In the genomic region with DNA sequence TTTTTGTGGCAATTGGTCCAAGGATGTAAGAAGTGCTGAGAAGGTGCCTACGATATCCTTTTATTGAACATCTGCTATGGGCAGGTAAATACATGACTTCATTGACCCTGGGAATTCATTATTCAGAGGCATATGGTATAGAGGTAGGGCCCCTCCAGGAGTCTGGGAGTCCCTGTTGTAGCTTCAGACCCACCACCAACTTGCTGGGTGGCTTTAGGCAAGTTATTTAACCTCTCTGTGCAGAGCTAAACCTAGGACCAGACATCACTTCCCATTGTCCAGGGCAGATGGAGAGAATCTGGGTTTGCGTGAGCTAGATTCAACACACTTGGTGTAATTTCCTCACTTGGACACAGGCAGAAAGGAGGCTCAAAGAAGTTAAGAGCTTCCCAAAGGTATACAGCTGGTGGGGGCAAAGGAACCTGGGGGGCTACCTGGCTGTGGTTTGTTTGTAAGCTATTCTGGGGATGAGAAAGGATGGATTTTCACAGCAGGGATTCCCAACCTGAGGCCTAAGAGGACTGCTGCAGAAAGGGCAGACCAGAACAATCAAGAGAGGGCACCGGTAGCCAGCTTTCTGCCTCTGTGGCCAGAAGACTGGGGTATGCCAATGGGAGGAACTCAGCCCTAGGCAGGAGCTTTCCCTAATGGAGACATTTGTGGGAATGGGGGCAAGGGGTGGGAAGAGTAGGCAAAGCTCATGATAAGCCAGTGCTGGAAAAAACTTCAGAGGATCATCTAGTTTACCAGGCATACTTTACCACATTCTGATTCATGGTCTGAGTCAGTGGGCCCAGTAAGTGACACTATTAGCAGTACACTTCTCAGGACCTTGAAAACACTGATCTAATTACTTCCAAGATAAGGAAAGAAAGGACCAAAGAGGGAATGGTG, we compare ENCODE assay signal across 14 cellular contexts.
A peak's percentile ranks its signal among the peaks of the same experiment; 100 is the strongest.
DNase-seq lines count a peak whose midpoint lies in the region; ATAC-seq, FAIRE-seq and TF ChIP-seq lines count a peak whose summit lies in the region.
"Had no signal": no experiment of that assay in that cellular context is flagged by ENCODE, and none has a peak within 500 bp of the region (broad histone marks: within the 10 kb centered on the region; RNA-seq: fewer than 3 reads in every experiment).

No MANE protein-coding gene starts in this region.

- no peaks in the 10 kb centered on the region for H3K36me3 ChIP-seq in adrenal gland (replicated peaks in 1 of 2)
- peaks cover 0 to 15% (median 0%) of the 10 kb centered on the region in 6 donors for H3K36me3 ChIP-seq in spleen
- no peaks in the 10 kb centered on the region for H3K36me3 ChIP-seq in colonic mucosa
- H3K36me3 ChIP-seq: heart right ventricle had no signal

- H3K27me3 ChIP-seq in adrenal gland, result no peaks in the 10 kb centered on the region
- no peaks in the 10 kb centered on the region for H3K27me3 ChIP-seq in foreskin keratinocyte
- H3K27me3 ChIP-seq in spleen (replicated peaks in 1 of 7), result no peaks in the 10 kb centered on the region
- no peaks in the 10 kb centered on the region for H3K27me3 ChIP-seq in colonic mucosa
- H3K27me3 ChIP-seq: heart right ventricle, testis had no signal

- ATAC-seq in foreskin keratinocyte, result peak; percentile 78
- ATAC-seq: HCT116 had no signal

- no peaks in the 10 kb centered on the region for H3K9me3 ChIP-seq in adrenal gland (replicated peaks in 1 of 3)
- no peaks in the 10 kb centered on the region for H3K9me3 ChIP-seq in spleen
- no peaks in the 10 kb centered on the region for H3K9me3 ChIP-seq in colonic mucosa
- H3K9me3 ChIP-seq: heart right ventricle, testis had no signal

- TF ChIP-seq POLR2A in adrenal gland (IDR thresholded peaks at IDR 0.05), result no peak
- no peak for TF ChIP-seq POLR2A in spleen (IDR thresholded peaks at IDR 0.05)

- no peak overlapping the region for H3K4me3 ChIP-seq in adrenal gland
- no peak overlapping the region for H3K4me3 ChIP-seq in spleen
- no peak overlapping the region for H3K4me3 ChIP-seq in colonic mucosa
- H3K4me3 ChIP-seq: heart right ventricle, testis had no signal

- H3K4me1 ChIP-seq in adrenal gland (replicated peaks in 1 of 2), result peaks cover 26 to 48% of the 10 kb centered on the region in 2 donors
- H3K4me1 ChIP-seq in foreskin keratinocyte, result no peaks in the 10 kb centered on the region
- peaks cover 0 to 70% (median 31%) of the 10 kb centered on the region in 6 donors for H3K4me1 ChIP-seq in spleen
- H3K4me1 ChIP-seq in colonic mucosa, result no peaks in the 10 kb centered on the region

- 86 to 96% (median 92%) methylated on average over 3 of the region's 3 CpGs for WGBS in adrenal gland, 4 donors
- 95 to 99% (median 98%) methylated on average over 3 of the region's 3 CpGs for WGBS in spleen, 5 donors

- no peak overlapping the region for H3K9ac ChIP-seq in colonic mucosa (ENCODE audit: low read depth in 2 of 2, low read length in 2 of 2)

- FAIRE-seq in HTR-8/SVneo (lab: Jason Lieb, UNC), result no peak

- TF ChIP-seq CTCF in adrenal gland (IDR thresholded peaks at IDR 0.05), result no peak
- TF ChIP-seq CTCF in foreskin keratinocyte (conservative IDR thresholded peaks at IDR 0.05), result no peak
- TF ChIP-seq CTCF in spleen (IDR thresholded peaks at IDR 0.05 in 8 of 11, conservative IDR thresholded peaks at IDR 0.05 in 3 of 11), result no peak
- TF ChIP-seq CTCF in colonic mucosa (IDR thresholded peaks at IDR 0.05), result no peak

- intact Hi-C loops in adrenal gland (cut with DNase I), result loop anchor here in 1 of 2 donors (10.0 kb wide), 1 partner anchor 92 kb away; no protein-coding TSS in a partner anchor
- intact Hi-C loops in spleen (cut with DNase I; ENCODE audit: low total_unique reads), result no loop called here
- intact Hi-C loops in colonic mucosa (cut with DNase I), result loop anchor here (10.0 kb wide), 1 partner anchor 192 kb away; no protein-coding TSS in a partner anchor

- DNase-seq in HS-5 (ENCODE audit: low read depth) (peak; percentile 18), adrenal gland (peak in 3 of 7 donors; percentile 5 to 63 (median 48)), foreskin keratinocyte (peak; percentile 25 to 64), spleen (peak; percentile 40), colonic mucosa (no peak), dermis blood vessel endothelial cell (no peak), superior temporal gyrus (ENCODE audit: extremely low spot score) (no peak), HTR-8/SVneo (ENCODE audit: insufficient read length, low spot score) (no peak)
- DNase-seq: activated CD4-positive, alpha-beta T cell treated with anti-CD3 and anti-CD28 coated beads, Interleukin-2, amount 50 U/mL, for 1 hour; heart right ventricle; NCI-H187 treated with DMSO at 0.1 percent for 48 hours; T-helper 1 cell; testis had no signal

- H3K27ac ChIP-seq in adrenal gland, result peak overlapping the region; percentile 32 to 83 (median 60)
- H3K27ac ChIP-seq in foreskin keratinocyte, result no peak overlapping the region
- H3K27ac ChIP-seq in spleen, result peak overlapping the region in 1 of 8 donors; percentile 11
- no peak overlapping the region for H3K27ac ChIP-seq in colonic mucosa
- H3K27ac ChIP-seq: heart right ventricle had no signal

Comparison
In these comparisons a context has a peak if more than half of its experiments do, and no peak if none do; other contexts are left out.
1. DNase-seq: peak in HS-5 (single experiment), foreskin keratinocyte (2 of 2) and spleen (single experiment); none in colonic mucosa (single experiment), dermis blood vessel endothelial cell (single experiment), superior temporal gyrus (single experiment) and HTR-8/SVneo (single experiment).
2. H3K27ac ChIP-seq: peak in adrenal gland (5 of 5); none in foreskin keratinocyte (single experiment) and colonic mucosa (single experiment).